Comparison of ENCODE assay signal across 20 cellular contexts in genomic region chr3:118089563-118089962, GRCh38.
"Had no signal": no experiment of that assay in that cellular context is flagged by ENCODE, and none has a peak within 500 bp of the region (broad histone marks: within the 10 kb centered on the region; RNA-seq: fewer than 3 reads in every experiment).

No MANE protein-coding gene starts in this region.

- H3K36me3 ChIP-seq: colonic mucosa, esophagus muscularis mucosa, left ventricle myocardium inferior, thyroid gland, WERI-Rb-1 had no signal

- H3K9me3 ChIP-seq: colonic mucosa, thyroid gland had no signal

- H3K27me3 ChIP-seq: colonic mucosa, esophagus muscularis mucosa, hepatocyte, thyroid gland had no signal

- H3K4me1 ChIP-seq: colonic mucosa, esophagus muscularis mucosa, left ventricle myocardium inferior, thyroid gland had no signal

- H3K4me2 ChIP-seq: hepatocyte had no signal

- H3K79me2 ChIP-seq: hepatocyte had no signal

- ATAC-seq: activated CD4-positive, alpha-beta T cell treated with anti-CD3 and anti-CD28 coated beads for 36 hours; activated CD8-positive, alpha-beta T cell treated with anti-CD3 and anti-CD28 coated beads for 36 hours; activated T-cell treated with anti-CD3 and anti-CD28 coated beads, Interleukin-2, amount 50 U/mL, for 72 hours; natural killer cell; T-helper 17 cell had no signal

- DNase-seq: activated CD4-positive, alpha-beta T cell treated with anti-CD3 and anti-CD28 coated beads for 36 hours; activated CD8-positive, alpha-beta memory T cell treated with anti-CD3 and anti-CD28 coated beads, Interleukin-2, amount 50 U/mL, for 4 hours; activated CD8-positive, alpha-beta T cell treated with anti-CD3 and anti-CD28 coated beads for 36 hours; activated gamma-delta T cell; activated naive CD8-positive, alpha-beta T cell treated with anti-CD3 and anti-CD28 coated beads, Interleukin-2, amount 10 ng/mL, durations not matched to agents 7 days and 5 days; activated T-cell treated with anti-CD3 and anti-CD28 coated beads, Interleukin-2, amount 50 U/mL, for 72 hours; anterior cingulate cortex; caudate nucleus; colonic mucosa; kidney; left ventricle myocardium inferior; natural killer cell; retina; stimulated activated CD4-positive, alpha-beta T cell treated with anti-CD3 and anti-CD28 coated beads, Interleukin-12 subunit alpha, Interleukin-12 subunit beta, amount 100 ng/mL, for 4 hours; stimulated activated CD4-positive, alpha-beta T cell treated with anti-CD3 and anti-CD28 coated beads, Interleukin-2, amount 100 ng/mL, for 24 hours; T-helper 17 cell; thyroid gland; WERI-Rb-1 had no signal

- H2AFZ ChIP-seq: hepatocyte had no signal

- H3K4me3 ChIP-seq: colonic mucosa, esophagus muscularis mucosa, hepatocyte, left ventricle myocardium inferior, thyroid gland had no signal

- H3K27ac ChIP-seq: colonic mucosa, esophagus muscularis mucosa, hepatocyte, left ventricle myocardium inferior, thyroid gland, WERI-Rb-1 had no signal
